ENCODE assay signal across 31 cellular contexts in genomic region chr15:36152961-36153360, GRCh38.
"Had no signal": no experiment of that assay in that cellular context is flagged by ENCODE, and none has a peak within 500 bp of the region (broad histone marks: within the 10 kb centered on the region; RNA-seq: fewer than 3 reads in every experiment).

No MANE protein-coding gene starts in this region.

- H3K4me1 ChIP-seq: body of pancreas, breast epithelium had no signal

- ATAC-seq: activated CD8-positive, alpha-beta T cell treated with anti-CD3 and anti-CD28 coated beads for 36 hours; activated naive CD8-positive, alpha-beta T cell treated with anti-CD3 and anti-CD28 coated beads, Interleukin-2, amount 50 U/mL, for 24 hours; activated T-cell treated with anti-CD3 and anti-CD28 coated beads, Interleukin-2, amount 50 U/mL, for 4 hours; activated T-cell treated with anti-CD3 and anti-CD28 coated beads, Interleukin-2, amount 50 U/mL, for 72 hours; activated T-helper 17 cell treated with anti-CD3 and anti-CD28 coated beads, Interleukin-2, amount 50 U/mL, for 72 hours; body of pancreas had no signal

- H3K36me3 ChIP-seq: adrenal gland, brain microvascular endothelial cell, breast epithelium had no signal

- H3K27ac ChIP-seq: adrenal gland, body of pancreas, brain microvascular endothelial cell, breast epithelium, VCaP had no signal

- DNase-seq: activated B cell treated with CpG ODN at 0.5 μM for 24 hours; activated CD4-positive, alpha-beta memory T cell treated with anti-CD3 and anti-CD28 coated beads for 36 hours; activated CD4-positive, alpha-beta T cell treated with anti-CD3 and anti-CD28 coated beads for 4 hours; activated CD4-positive, alpha-beta T cell treated with anti-CD3 and anti-CD28 coated beads, Interleukin-2, amount 10 ng/mL, durations not matched to agents 24 days and 14 days; activated CD4-positive, alpha-beta T cell treated with anti-CD3 and anti-CD28 coated beads, Interleukin-2, amount 50 U/mL, for 1 hour; activated CD4-positive, alpha-beta T cell treated with anti-CD3 and anti-CD28 coated beads, Interleukin-2, amount 50 U/mL, for 4 hours; activated CD4-positive, CD25-positive, alpha-beta regulatory T cell treated with anti-CD3 and anti-CD28 coated beads, Interleukin-2, amount 50 U/mL, for 72 hours; activated CD8-positive, alpha-beta memory T cell treated with anti-CD3 and anti-CD28 coated beads, Interleukin-2, amount 50 U/mL, for 4 hours; activated CD8-positive, alpha-beta T cell treated with anti-CD3 and anti-CD28 coated beads for 36 hours; activated effector memory CD4-positive, alpha-beta T cell treated with anti-CD3 and anti-CD28 coated beads, Interleukin-2, amount 50 U/mL, for 16 hours; activated naive CD4-positive, alpha-beta T cell treated with anti-CD3 and anti-CD28 coated beads, Interleukin-2, amount 10 ng/mL, durations not matched to agents 7 days and 5 days; activated naive CD4-positive, alpha-beta T cell treated with Interleukin-2 at 50 U/mL for 16 hours; activated naive CD8-positive, alpha-beta T cell treated with anti-CD3 and anti-CD28 coated beads, Interleukin-2, amount 10 ng/mL, durations not matched to agents 7 days and 5 days; activated naive CD8-positive, alpha-beta T cell treated with anti-CD3 and anti-CD28 coated beads, Interleukin-2, amount 50 U/mL, for 24 hours; activated T-cell treated with anti-CD3 and anti-CD28 coated beads for 4 hours; activated T-cell treated with anti-CD3 and anti-CD28 coated beads, Interleukin-2, amount 50 U/mL, for 1 hour; activated T-cell treated with anti-CD3 and anti-CD28 coated beads, Interleukin-2, amount 50 U/mL, for 4 hours; activated T-cell treated with anti-CD3 and anti-CD28 coated beads, Interleukin-2, amount 50 U/mL, for 72 hours; adrenal gland; amniotic stem cell; aorta; body of pancreas; brain microvascular endothelial cell; central memory CD4-positive, alpha-beta T cell; SW 1271; T-helper 1 cell; T-helper 2 cell; T-helper 9 cell had no signal

- H3K4me3 ChIP-seq: adrenal gland, body of pancreas, breast epithelium had no signal

- H3K27me3 ChIP-seq: adrenal gland, body of pancreas, brain microvascular endothelial cell, breast epithelium had no signal
